Comparison of ENCODE assay signal across 9 cellular contexts in genomic region chr19:1189419-1189818, GRCh38. TPM values are rescaled to one million over a fixed set of nuclear protein-coding genes. Genes with fewer than 3 reads are reported as not detected.
DNase-seq lines count a peak whose midpoint lies in the region; ATAC-seq and TF ChIP-seq lines count a peak whose summit lies in the region.
"Had no signal": no experiment of that assay in that cellular context is flagged by ENCODE, and none has a peak within 500 bp of the region (broad histone marks: within the 10 kb centered on the region; RNA-seq: fewer than 3 reads in every experiment).

No MANE protein-coding gene starts in this region.

- no peak overlapping the region for H3K4me3 Mint-ChIP-seq in activated CD8-positive, alpha-beta memory T cell treated with anti-CD3 and anti-CD28 coated beads, Interleukin-2, amount 10 ng/mL, durations not matched to agents 7 days and 5 days

- H3K27ac ChIP-seq in Peyer's patch, result no peak overlapping the region

- H3K9me3 ChIP-seq in Peyer's patch, result no peaks in the 10 kb centered on the region

- H3K36me3 ChIP-seq in Peyer's patch, result no peaks in the 10 kb centered on the region

- H3K9me3 Mint-ChIP-seq in activated CD8-positive, alpha-beta memory T cell treated with anti-CD3 and anti-CD28 coated beads, Interleukin-2, amount 10 ng/mL, durations not matched to agents 7 days and 5 days (ENCODE audit: low read depth), result no peaks in the 10 kb centered on the region

- H3K27ac Mint-ChIP-seq in activated CD8-positive, alpha-beta memory T cell treated with anti-CD3 and anti-CD28 coated beads, Interleukin-2, amount 10 ng/mL, durations not matched to agents 7 days and 5 days, result peak overlapping the region; percentile 48

- DNase-seq in NB4 (ENCODE audit: low read depth) (peak; percentile 41), NCI-H187 (lab: John Stamatoyannopoulos, UW) (no peak), Peyer's patch (no peak), erythroblast (lab: John Stamatoyannopoulos, UW) (no peak)
- peak; percentile 61 for DNase-seq in activated CD8-positive, alpha-beta memory T cell treated with anti-CD3 and anti-CD28 coated beads, Interleukin-2, amount 10 ng/mL, durations not matched to agents 7 days and 5 days
- peak; percentile 48 to 60 for DNase-seq in stimulated activated CD4-positive, alpha-beta T cell treated with anti-CD3 and anti-CD28 coated beads, Interleukin-4, amount 100 ng/mL, for 48 hours (ENCODE audit: low read depth in 2 of 2)
- DNase-seq: NCI-H526 had no signal

- no peaks in the 10 kb centered on the region for H3K36me3 Mint-ChIP-seq in activated CD8-positive, alpha-beta memory T cell treated with anti-CD3 and anti-CD28 coated beads, Interleukin-2, amount 10 ng/mL, durations not matched to agents 7 days and 5 days

- ATAC-seq in activated CD8-positive, alpha-beta memory T cell treated with anti-CD3 and anti-CD28 coated beads, Interleukin-2, amount 10 ng/mL, durations not matched to agents 7 days and 5 days, result peak; percentile 43
- peak; percentile 65 for ATAC-seq in esophagus mucosa

- CTCF ChIA-PET in activated CD8-positive, alpha-beta memory T cell treated with anti-CD3 and anti-CD28 coated beads, Interleukin-2, amount 10 ng/mL, durations not matched to agents 7 days and 5 days (lab: Charles Lee), result no interaction called here

- H3K27me3 Mint-ChIP-seq in activated CD8-positive, alpha-beta memory T cell treated with anti-CD3 and anti-CD28 coated beads, Interleukin-2, amount 10 ng/mL, durations not matched to agents 7 days and 5 days, result no peaks in the 10 kb centered on the region

- TF ChIP-seq CTCF in NB4 (IDR thresholded peaks at IDR 0.05; ENCODE audit: low read depth, low read length) (no peak), Peyer's patch (IDR thresholded peaks at IDR 0.05) (no peak)

- H3K4me1 Mint-ChIP-seq in activated CD8-positive, alpha-beta memory T cell treated with anti-CD3 and anti-CD28 coated beads, Interleukin-2, amount 10 ng/mL, durations not matched to agents 7 days and 5 days, result peaks cover 22% of the 10 kb centered on the region

- H3K4me3 ChIP-seq in NB4 (ENCODE audit: low read depth, low read length) (no peak overlapping the region), Peyer's patch (no peak overlapping the region)

- H3K4me1 ChIP-seq in Peyer's patch, result no peaks in the 10 kb centered on the region

- TF ChIP-seq POLR2A in NB4 (IDR thresholded peaks at IDR 0.05; ENCODE audit: extremely low read depth, insufficient read length), result no peak
- no peak for TF ChIP-seq POLR2A in Peyer's patch (IDR thresholded peaks at IDR 0.05)
- TF ChIP-seq POLR2A in erythroblast (IDR thresholded peaks at IDR 0.05; ENCODE audit: low read length), result no peak

- H3K27me3 ChIP-seq in Peyer's patch, result no peaks in the 10 kb centered on the region

RNA-seq across cellular contexts. Expression of gene SBNO2, which starts 15.4 kb away (rescaled TPM):
- 10 to 100 TPM; 50.6 to 74.7 TPM for total RNA-seq in activated CD8-positive, alpha-beta memory T cell treated with anti-CD3 and anti-CD28 coated beads, Interleukin-2, amount 10 ng/mL, durations not matched to agents 7 days and 5 days
- total RNA-seq in esophagus mucosa, result 67.5 TPM
- 10 to 100 TPM; 26.4 to 71.0 (median 57.8) TPM for total RNA-seq in Peyer's patch

RNA-seq across cellular contexts. Expression of gene STK11, which starts 16.2 kb away (rescaled TPM):
- 10 to 100 TPM; 76.7 to 80.5 TPM for total RNA-seq in activated CD8-positive, alpha-beta memory T cell treated with anti-CD3 and anti-CD28 coated beads, Interleukin-2, amount 10 ng/mL, durations not matched to agents 7 days and 5 days
- 35.0 TPM for total RNA-seq in esophagus mucosa
- 100 to 1,000 TPM in 3 of 4 donors, 10 to 100 TPM in 1; 98.4 to 135 (median 117) TPM for total RNA-seq in Peyer's patch

RNA-seq across cellular contexts. Expression of gene CBARP, which starts 48.4 kb away (rescaled TPM):
- total RNA-seq in activated CD8-positive, alpha-beta memory T cell treated with anti-CD3 and anti-CD28 coated beads, Interleukin-2, amount 10 ng/mL, durations not matched to agents 7 days and 5 days, result under 1 TPM; 0.29 to 0.52 TPM
- 2.0 TPM for total RNA-seq in esophagus mucosa
- total RNA-seq in Peyer's patch, result 1 to 10 TPM in 1 of 4 donors, not detected in 3; 1.9 TPM
- total RNA-seq: skeletal muscle tissue had no signal

RNA-seq across cellular contexts. Expression of gene ATP5F1D, which starts 52.1 kb away (rescaled TPM):
- total RNA-seq in activated CD8-positive, alpha-beta memory T cell treated with anti-CD3 and anti-CD28 coated beads, Interleukin-2, amount 10 ng/mL, durations not matched to agents 7 days and 5 days, result 100 to 1,000 TPM; 190 to 221 TPM
- total RNA-seq in esophagus mucosa, result 251 TPM
- total RNA-seq in Peyer's patch, result 100 to 1,000 TPM in 3 of 4 donors, 10 to 100 TPM in 1; 88.3 to 299 (median 206) TPM

RNA-seq across cellular contexts. Expression of gene MIDN, which starts 59.0 kb away (rescaled TPM):
- total RNA-seq in activated CD8-positive, alpha-beta memory T cell treated with anti-CD3 and anti-CD28 coated beads, Interleukin-2, amount 10 ng/mL, durations not matched to agents 7 days and 5 days, result 10 to 100 TPM; 73.3 to 88.6 TPM
- total RNA-seq in esophagus mucosa (99.3 TPM), Peyer's patch (100 to 1,000 TPM in 1 of 4 donors, 10 to 100 TPM in 3; 34.7 to 205 (median 98.9) TPM)

Comparison
In these comparisons a context has a peak if more than half of its experiments do, and no peak if none do; other contexts are left out.
1. DNase-seq: peak in NB4 (single experiment), activated CD8-positive, alpha-beta memory T cell treated with anti-CD3 and anti-CD28 coated beads, Interleukin-2, amount 10 ng/mL, durations not matched to agents 7 days and 5 days (single experiment) and stimulated activated CD4-positive, alpha-beta T cell treated with anti-CD3 and anti-CD28 coated beads, Interleukin-4, amount 100 ng/mL, for 48 hours (2 of 2); none in NCI-H187 (0 of 2), Peyer's patch (0 of 3) and erythroblast (0 of 2).